Comparison of ENCODE assay signal across 10 cellular contexts in the genomic region with DNA sequence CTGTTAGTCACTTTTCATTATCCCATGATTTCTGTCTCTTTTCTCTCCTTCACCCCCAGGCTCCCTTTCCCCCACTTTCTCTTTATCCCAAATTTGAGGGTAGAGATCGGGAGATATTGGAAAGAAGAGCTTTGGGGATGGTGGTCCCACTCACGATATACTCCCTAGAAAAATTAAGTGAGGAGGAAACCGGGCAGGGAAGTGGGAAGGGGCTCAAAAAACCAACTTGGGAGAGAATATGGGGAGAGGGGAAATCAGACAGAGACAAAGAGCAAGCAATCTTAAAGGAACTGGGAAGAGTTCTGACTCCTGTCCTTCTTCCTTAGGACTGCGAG. TPM values are rescaled to one million over a fixed set of nuclear protein-coding genes. Genes with fewer than 3 reads are reported as not detected.
A peak's percentile ranks its signal among the peaks of the same experiment; 100 is the strongest.
DNase-seq lines count a peak whose midpoint lies in the region; ATAC-seq, FAIRE-seq and TF ChIP-seq lines count a peak whose summit lies in the region.
"Had no signal": no experiment of that assay in that cellular context is flagged by ENCODE, and none has a peak within 500 bp of the region (broad histone marks: within the 10 kb centered on the region; RNA-seq: fewer than 3 reads in every experiment).

No MANE protein-coding gene starts in this region.

- H3K4me3 Mint-ChIP-seq in HFFc6, result peak overlapping the region; percentile 69; the same call in 1 of the 2 replicates

- peaks cover 10% of the 10 kb centered on the region; the same call in 1 of the 2 replicates for H3K4me1 Mint-ChIP-seq in HFFc6 (ENCODE audit: low read depth)

- H3K4me1 ChIP-seq in BLaER1 treated with 17β-estradiol and CSF1 and Interleukin-3, amounts not matched to agents 10 nM and 100 nM, result peaks cover 15 to 42% (median 32%) of the 10 kb centered on the region in 10 experiments
- H3K4me1 ChIP-seq in endothelial cell of umbilical vein (ENCODE audit: control insufficient read depth, extremely low read depth, insufficient read depth, low read length) (peaks cover 15% of the 10 kb centered on the region), neuron (ENCODE audit: insufficient read depth, low read length) (peaks cover 27% of the 10 kb centered on the region)

- POLR2A ChIA-PET in endothelial cell of umbilical vein (lab: Charles Lee), result no interaction called here

- CTCF ChIA-PET in endothelial cell of umbilical vein (lab: Charles Lee), result interaction anchor here (0.9 to 1.9 kb wide), 5 partner anchors 11 to 125 kb away, joined by 3 to 11 read pairs (median 4); a partner anchor contains a TSS

- peaks cover 0 to 7% (median 0%) of the 10 kb centered on the region in 11 experiments; a peak in 3 of 22 replicates for H4K20me1 ChIP-seq in BLaER1 treated with 17β-estradiol and CSF1 and Interleukin-3, amounts not matched to agents 10 nM and 100 nM
- no peaks in the 10 kb centered on the region for H4K20me1 ChIP-seq in endothelial cell of umbilical vein (replicated peaks; ENCODE audit: control insufficient read depth, extremely low read depth, insufficient read depth, low read length)

- intact Hi-C loops in endothelial cell of umbilical vein (cut with micrococcal nuclease), result loop anchor here (2.0 kb wide), 1 partner anchor 18 kb away; no protein-coding TSS in a partner anchor

- FAIRE-seq in endothelial cell of umbilical vein (lab: Jason Lieb, UNC), result no peak

- H3K9me3 Mint-ChIP-seq in HFFc6, result no peaks in the 10 kb centered on the region

- H3K27ac Mint-ChIP-seq in HFFc6, result no peak overlapping the region

- H3K27me3 ChIP-seq in BLaER1 treated with 17β-estradiol and CSF1 and Interleukin-3, amounts not matched to agents 10 nM and 100 nM, result peaks cover 18 to 40% (median 35%) of the 10 kb centered on the region in 11 experiments
- H3K27me3 ChIP-seq in endothelial cell of umbilical vein (ENCODE audit: control insufficient read depth in 2 of 2, insufficient read depth in 2 of 2, low read length in 2 of 2), result no peaks in the 10 kb centered on the region
- H3K27me3 ChIP-seq in neuron (ENCODE audit: insufficient read depth, low read length), result no peaks in the 10 kb centered on the region

- no peak for ATAC-seq in HG02970 (IDR thresholded peaks at IDR 0.05; ENCODE audit: low FRiP score, unreplicated experiment)
- no peak for ATAC-seq in GM18858 (IDR thresholded peaks at IDR 0.05; ENCODE audit: unreplicated experiment)

- TF ChIP-seq POLR2A in endothelial cell of umbilical vein (IDR thresholded peaks at IDR 0.05; ENCODE audit: low read depth, low read length), result no peak

- BruUV-seq in endothelial cell of umbilical vein (replicated peaks; lab: Mats Ljungman, UMichigan), result no TSS peak

- H2AFZ ChIP-seq in endothelial cell of umbilical vein (ENCODE audit: low read depth, low read length), result peak overlapping the region; percentile 89
- H2AFZ ChIP-seq in neuron (ENCODE audit: low read depth, low read length), result peak overlapping the region; percentile 59

- no peak for DNase-seq in HFFc6
- no peak for DNase-seq in endothelial cell of umbilical vein (ENCODE audit: low read depth, low spot score)
- DNase-seq in NCI-H2171 treated with DMSO at 0.1 percent for 48 hours (lab: John Stamatoyannopoulos, UW), result no peak
- no peak for DNase-seq in LoVo (ENCODE audit: low spot score)
- DNase-seq: DND-41, islet precursor cell had no signal

- no peak overlapping the region for H3K27ac ChIP-seq in BLaER1 treated with 17β-estradiol and CSF1 and Interleukin-3, amounts not matched to agents 10 nM and 100 nM
- no peak overlapping the region for H3K27ac ChIP-seq in endothelial cell of umbilical vein (ENCODE audit: insufficient read depth, low read depth, low read length)

- no peaks in the 10 kb centered on the region for H3K9me1 ChIP-seq in endothelial cell of umbilical vein (replicated peaks; ENCODE audit: control insufficient read depth, extremely low read depth, insufficient read depth, low read length)

- no peaks in the 10 kb centered on the region for H3K9me3 ChIP-seq in BLaER1 treated with 17β-estradiol and CSF1 and Interleukin-3, amounts not matched to agents 10 nM and 100 nM (replicated peaks in 1 of 11)
- H3K9me3 ChIP-seq in endothelial cell of umbilical vein (replicated peaks; ENCODE audit: control insufficient read depth, insufficient read depth, low read length) (no peaks in the 10 kb centered on the region), neuron (ENCODE audit: low read length) (no peaks in the 10 kb centered on the region)

- H3K36me3 Mint-ChIP-seq in HFFc6 (ENCODE audit: low read depth), result no peaks in the 10 kb centered on the region

- H3K4me3 ChIP-seq in BLaER1 treated with 17β-estradiol and CSF1 and Interleukin-3, amounts not matched to agents 10 nM and 100 nM, result peak overlapping the region in 2 of 10 experiments; percentile 70 to 72; a peak in 1 of 20 replicates
- H3K4me3 ChIP-seq in endothelial cell of umbilical vein (replicated peaks in 1 of 3; ENCODE audit: insufficient read depth in 1 of 3, low read depth in 1 of 3, low read length in 3 of 3), result peak overlapping the region in 1 of 3 experiments; percentile 59
- peak overlapping the region; percentile 73 for H3K4me3 ChIP-seq in neuron (ENCODE audit: low read length)

- no peak overlapping the region; a peak in 3 of 22 replicates for H3K9ac ChIP-seq in BLaER1 treated with 17β-estradiol and CSF1 and Interleukin-3, amounts not matched to agents 10 nM and 100 nM
- H3K9ac ChIP-seq in endothelial cell of umbilical vein (replicated peaks; ENCODE audit: extremely low read depth, insufficient read depth, low read length), result peak overlapping the region; percentile 70

- H3K27me3 Mint-ChIP-seq in HFFc6 (ENCODE audit: insufficient read depth), result peaks cover 6% of the 10 kb centered on the region

- peak overlapping the region in 10 of 11 experiments; percentile 45 to 70 (median 62); a peak in 16 of 22 replicates for H3K4me2 ChIP-seq in BLaER1 treated with 17β-estradiol and CSF1 and Interleukin-3, amounts not matched to agents 10 nM and 100 nM
- H3K4me2 ChIP-seq in endothelial cell of umbilical vein (ENCODE audit: insufficient read depth, low read length), result peak overlapping the region; percentile 49

- H3K79me2 ChIP-seq in endothelial cell of umbilical vein (ENCODE audit: control insufficient read depth, insufficient read depth, low read length), result peaks cover 2% of the 10 kb centered on the region

- TF ChIP-seq CTCF in HFFc6 (IDR thresholded peaks at IDR 0.05) (no peak), endothelial cell of umbilical vein (IDR thresholded peaks at IDR 0.05; ENCODE audit: extremely low read depth in 1 of 2, insufficient read depth in 1 of 2, low read depth in 1 of 2, low read length in 2 of 2) (no peak)

- H3K36me3 ChIP-seq in BLaER1 treated with 17β-estradiol and CSF1 and Interleukin-3, amounts not matched to agents 10 nM and 100 nM, result no peaks in the 10 kb centered on the region
- H3K36me3 ChIP-seq in endothelial cell of umbilical vein (ENCODE audit: control insufficient read depth in 2 of 2, extremely low read depth in 1 of 2, insufficient read depth in 2 of 2, low read length in 2 of 2), result no peaks in the 10 kb centered on the region
- H3K36me3 ChIP-seq in neuron (ENCODE audit: insufficient read depth, low read length), result peaks cover 7% of the 10 kb centered on the region

- dilution Hi-C loops in endothelial cell of umbilical vein (cut with MboI; ENCODE audit: extremely low pct_ligation_motif_present, low sequenced_read_pairs), result no loop called here

RNA-seq across cellular contexts. Expression of a gene that starts 0.9 kb away (rescaled TPM):
- 1 to 10 TPM; 1.4 to 2.8 (median 2.3) TPM for total RNA-seq in HFFc6 (2021; fragmentation: NEBNext Ultra II Directional; extraction: Animal tissue kit (Norgen Biotek cat#: 25700))
- total RNA-seq in endothelial cell of umbilical vein, result 73.0 and 73.1 TPM in 2 replicates
- polyA plus RNA-seq in endothelial cell of umbilical vein, result 56.2 and 64.2 TPM in 2 replicates
- 31.1 and 35.9 TPM in 2 replicates for polyA plus RNA-seq in endothelial cell of umbilical vein (2011; cell fraction: cytosol; rRNA removed)
- polyA plus RNA-seq in endothelial cell of umbilical vein (2011; cell fraction: nucleus; rRNA removed), result 89.5 and 105 TPM in 2 replicates
- 52.6 and 58.4 TPM in 2 replicates for polyA plus RNA-seq in endothelial cell of umbilical vein (2012)
- polyA minus RNA-seq in endothelial cell of umbilical vein, result 125 and 133 TPM in 2 replicates
- polyA minus RNA-seq in endothelial cell of umbilical vein (2011; cell fraction: cytosol; rRNA and poly(A)+ RNA removed), result not detected
- 59.4 and 70.9 TPM in 2 replicates for polyA minus RNA-seq in endothelial cell of umbilical vein (2011; cell fraction: nucleus; rRNA and poly(A)+ RNA removed)

RNA-seq across cellular contexts. Expression of a gene that starts 26.6 kb away (rescaled TPM):
- 100 to 1,000 TPM in 1 of 6 experiments, 10 to 100 TPM in 5; 79.5 to 111 (median 89.4) TPM for total RNA-seq in HFFc6 (2021; fragmentation: NEBNext Ultra II Directional; extraction: Animal tissue kit (Norgen Biotek cat#: 25700))
- total RNA-seq in endothelial cell of umbilical vein, result 86.8 and 87.2 TPM in 2 replicates
- polyA plus RNA-seq in endothelial cell of umbilical vein, result 61.7 and 67.6 TPM in 2 replicates
- polyA plus RNA-seq in endothelial cell of umbilical vein (2011; cell fraction: cytosol; rRNA removed), result 72.5 and 80.8 TPM in 2 replicates
- polyA plus RNA-seq in endothelial cell of umbilical vein (2011; cell fraction: nucleus; rRNA removed), result 34.5 and 39.1 TPM in 2 replicates
- polyA plus RNA-seq in endothelial cell of umbilical vein (2012), result 90.2 and 103 TPM in 2 replicates
- polyA minus RNA-seq in endothelial cell of umbilical vein, result 42.4 and 46.0 TPM in 2 replicates
- polyA minus RNA-seq in endothelial cell of umbilical vein (2011; cell fraction: cytosol; rRNA and poly(A)+ RNA removed), result 67.5 TPM
- 10.6 and 12.9 TPM in 2 replicates for polyA minus RNA-seq in endothelial cell of umbilical vein (2011; cell fraction: nucleus; rRNA and poly(A)+ RNA removed)

RNA-seq across cellular contexts. Expression of a gene that starts 37.3 kb away (rescaled TPM):
- total RNA-seq in HFFc6 (2021; fragmentation: NEBNext Ultra II Directional; extraction: Animal tissue kit (Norgen Biotek cat#: 25700)), result 10 to 100 TPM; 50.1 to 61.7 (median 54.1) TPM
- 101 and 124 TPM in 2 replicates for total RNA-seq in endothelial cell of umbilical vein
- 219 and 224 TPM in 2 replicates for polyA plus RNA-seq in endothelial cell of umbilical vein
- 99.6 and 106 TPM in 2 replicates for polyA plus RNA-seq in endothelial cell of umbilical vein (2011; cell fraction: cytosol; rRNA removed)
- 233 and 244 TPM in 2 replicates for polyA plus RNA-seq in endothelial cell of umbilical vein (2011; cell fraction: nucleus; rRNA removed)
- 144 and 174 TPM in 2 replicates for polyA plus RNA-seq in endothelial cell of umbilical vein (2012)
- polyA minus RNA-seq in endothelial cell of umbilical vein, result 171 and 223 TPM in 2 replicates
- 50.7 TPM for polyA minus RNA-seq in endothelial cell of umbilical vein (2011; cell fraction: cytosol; rRNA and poly(A)+ RNA removed)
- 61.0 and 85.1 TPM in 2 replicates for polyA minus RNA-seq in endothelial cell of umbilical vein (2011; cell fraction: nucleus; rRNA and poly(A)+ RNA removed)

RNA-seq across cellular contexts. Expression of a gene that starts 44.5 kb away (rescaled TPM):
- 100 to 1,000 TPM; 148 to 205 (median 192) TPM for total RNA-seq in HFFc6 (2021; fragmentation: NEBNext Ultra II Directional; extraction: Animal tissue kit (Norgen Biotek cat#: 25700))
- total RNA-seq in endothelial cell of umbilical vein, result 86.2 and 105 TPM in 2 replicates
- polyA plus RNA-seq in endothelial cell of umbilical vein, result 149 and 208 TPM in 2 replicates
- polyA plus RNA-seq in endothelial cell of umbilical vein (2011; cell fraction: cytosol; rRNA removed), result 153 and 155 TPM in 2 replicates
- 91.4 and 134 TPM in 2 replicates for polyA plus RNA-seq in endothelial cell of umbilical vein (2011; cell fraction: nucleus; rRNA removed)
- 213 and 235 TPM in 2 replicates for polyA plus RNA-seq in endothelial cell of umbilical vein (2012)
- 80.6 and 94.6 TPM in 2 replicates for polyA minus RNA-seq in endothelial cell of umbilical vein
- polyA minus RNA-seq in endothelial cell of umbilical vein (2011; cell fraction: cytosol; rRNA and poly(A)+ RNA removed), result 63.8 TPM
- 21.2 and 22.1 TPM in 2 replicates for polyA minus RNA-seq in endothelial cell of umbilical vein (2011; cell fraction: nucleus; rRNA and poly(A)+ RNA removed)

RNA-seq across cellular contexts. Expression of a gene that starts 53.0 kb away (rescaled TPM):
- total RNA-seq in HFFc6 (2021; fragmentation: NEBNext Ultra II Directional; extraction: Animal tissue kit (Norgen Biotek cat#: 25700)), result 100 to 1,000 TPM; 195 to 245 (median 223) TPM
- 221 and 233 TPM in 2 replicates for total RNA-seq in endothelial cell of umbilical vein
- 296 and 299 TPM in 2 replicates for polyA plus RNA-seq in endothelial cell of umbilical vein
- 264 and 294 TPM in 2 replicates for polyA plus RNA-seq in endothelial cell of umbilical vein (2011; cell fraction: cytosol; rRNA removed)
- polyA plus RNA-seq in endothelial cell of umbilical vein (2011; cell fraction: nucleus; rRNA removed), result 453 and 501 TPM in 2 replicates
- 152 and 160 TPM in 2 replicates for polyA plus RNA-seq in endothelial cell of umbilical vein (2012)
- polyA minus RNA-seq in endothelial cell of umbilical vein, result 221 and 253 TPM in 2 replicates
- 85.9 TPM for polyA minus RNA-seq in endothelial cell of umbilical vein (2011; cell fraction: cytosol; rRNA and poly(A)+ RNA removed)
- polyA minus RNA-seq in endothelial cell of umbilical vein (2011; cell fraction: nucleus; rRNA and poly(A)+ RNA removed), result 81.1 and 90.3 TPM in 2 replicates

Comparison
In these comparisons a context has a peak if more than half of its experiments do, and no peak if none do; other contexts are left out.
1. RNA of a gene that starts 0.9 kb away (total RNA-seq): 73.0 to 73.1 TPM in endothelial cell of umbilical vein; 1.4 to 2.8 TPM in HFFc6; every median in the first group is over 10 times any median in the second.